ENCODE assay signal across 8 cellular contexts in genomic region chr19:31054430-31054829, GRCh38.
DNase-seq lines count a peak whose midpoint lies in the region; ATAC-seq lines count a peak whose summit lies in the region.

No MANE protein-coding gene starts in this region.

- H3K4me1 Mint-ChIP-seq in activated T-cell treated with anti-CD3 and anti-CD28 coated beads, Interleukin-2, amount 50 U/mL, for 72 hours (ENCODE audit: low read depth), result no peaks in the 10 kb centered on the region

- peaks cover 32% of the 10 kb centered on the region for H3K27me3 Mint-ChIP-seq in activated T-cell treated with anti-CD3 and anti-CD28 coated beads, Interleukin-2, amount 50 U/mL, for 72 hours (ENCODE audit: low read depth)

- peaks cover under 1% of the 10 kb centered on the region; the same call in 1 of the 2 replicates for H3K27me3 ChIP-seq in MG63

- H3K4me3 Mint-ChIP-seq in activated T-cell treated with anti-CD3 and anti-CD28 coated beads, Interleukin-2, amount 50 U/mL, for 72 hours, result no peak overlapping the region

- no peaks in the 10 kb centered on the region for H3K36me3 ChIP-seq in MG63

- no peaks in the 10 kb centered on the region for H3K36me3 Mint-ChIP-seq in activated T-cell treated with anti-CD3 and anti-CD28 coated beads, Interleukin-2, amount 50 U/mL, for 72 hours (ENCODE audit: insufficient read depth in 2 of 2)

- DNase-seq in CD1c-positive myeloid dendritic cell (ENCODE audit: extremely low spot score) (peak; percentile 48), MG63 (peak; percentile 50), iPS DF 4.7 (ENCODE audit: extremely low read depth, low spot score) (peak; percentile 68), NCI-H1092 treated with DMSO at 0.1 percent for 48 hours (lab: John Stamatoyannopoulos, UW) (no peak)
- peak; percentile 21 to 39 for DNase-seq in activated T-cell treated with anti-CD3 and anti-CD28 coated beads, Interleukin-2, amount 50 U/mL, for 72 hours
- DNase-seq in stimulated activated CD8-positive, alpha-beta memory T cell treated with anti-CD3 and anti-CD28 coated beads, Interleukin-15, amount 100 ng/mL, for 48 hours (ENCODE audit: low read depth in 2 of 2), result peak; percentile 6 to 19

- ATAC-seq in activated T-cell treated with anti-CD3 and anti-CD28 coated beads, Interleukin-2, amount 50 U/mL, for 72 hours (replicated peaks in 1 of 2), result peak; percentile 73 to 78
- ATAC-seq in GM21723 (IDR thresholded peaks at IDR 0.05; ENCODE audit: unreplicated experiment) (no peak), GM18502 (IDR thresholded peaks at IDR 0.05; ENCODE audit: poor library complexity, unreplicated experiment) (no peak)

- no peak overlapping the region for H3K4me3 ChIP-seq in MG63

- H3K27ac Mint-ChIP-seq in activated T-cell treated with anti-CD3 and anti-CD28 coated beads, Interleukin-2, amount 50 U/mL, for 72 hours, result no peak overlapping the region

- peaks cover 0 to 3% of the 10 kb centered on the region in 2 donors for H3K9me3 Mint-ChIP-seq in activated T-cell treated with anti-CD3 and anti-CD28 coated beads, Interleukin-2, amount 50 U/mL, for 72 hours

- no peaks in the 10 kb centered on the region for H3K9me3 ChIP-seq in MG63

Comparison
In these comparisons a context has a peak if more than half of its experiments do, and no peak if none do; other contexts are left out.
1. ATAC-seq: peak in activated T-cell treated with anti-CD3 and anti-CD28 coated beads, Interleukin-2, amount 50 U/mL, for 72 hours (2 of 2); none in GM21723 (single experiment) and GM18502 (single experiment).